In genomic region chr6:142854589-142855488, GRCh38 we compare ENCODE assay signal across 12 cellular contexts.
DNase-seq lines count a peak whose midpoint lies in the region; ATAC-seq and TF ChIP-seq lines count a peak whose summit lies in the region.
"Had no signal": no experiment of that assay in that cellular context is flagged by ENCODE, and none has a peak within 500 bp of the region (broad histone marks: within the 10 kb centered on the region; RNA-seq: fewer than 3 reads in every experiment).

No MANE protein-coding gene starts in this region.

- no peak overlapping the region for H2BK20ac ChIP-seq in IMR-90 (ENCODE audit: low read depth, low read length)

- H3K36me3 ChIP-seq in DOHH2 (ENCODE audit: control insufficient read depth, low read length) = peaks cover 3% of the 10 kb centered on the region; the same call in 1 of the 2 replicates
- H3K36me3 ChIP-seq in IMR-90 (ENCODE audit: control insufficient read depth, insufficient read depth, low read length) = no peaks in the 10 kb centered on the region; the same call in 1 of the 2 replicates
- no peaks in the 10 kb centered on the region for H3K36me3 ChIP-seq in prostate gland
- H3K36me3 ChIP-seq: MG63 had no signal

- dilution Hi-C loops in IMR-90 (cut with HindIII; ENCODE audit: low sequenced_read_pairs, unreplicated experiment) = no loop called here

- H3K9ac ChIP-seq in IMR-90 (ENCODE audit: low read depth, low read length) = no peak overlapping the region

- H2BK15ac ChIP-seq in IMR-90 (ENCODE audit: low read depth, low read length) = no peak overlapping the region

- H4K20me1 ChIP-seq in DOHH2 (ENCODE audit: control insufficient read depth, insufficient read depth, low read depth, low read length) = no peaks in the 10 kb centered on the region
- no peaks in the 10 kb centered on the region for H4K20me1 ChIP-seq in IMR-90 (ENCODE audit: insufficient read depth, low read length)

- no peak overlapping the region for H3K27ac ChIP-seq in DOHH2 (ENCODE audit: low read depth, low read length)
- no peak overlapping the region for H3K27ac ChIP-seq in IMR-90 (ENCODE audit: insufficient read depth, low read length)
- no peak overlapping the region for H3K27ac ChIP-seq in RWPE1
- H3K27ac ChIP-seq in prostate gland = no peak overlapping the region

- no peak for DNase-seq in IMR-90
- no peak for DNase-seq in activated T-helper 1 cell treated with anti-CD3 and anti-CD28 coated beads, Interleukin-12 subunit alpha, Interleukin-12 subunit beta, Interleukin-2, Interleukin-4 antibody, amounts not matched to agents 30 ng/mL and 10 ng/mL and 1 ng/mL, durations not matched to agents 14 hours and 24 hours and 36 hours (ENCODE audit: low spot score)
- no peak for DNase-seq in natural killer cell
- DNase-seq in RWPE1 (ENCODE audit: low spot score) = no peak
- DNase-seq in prostate gland (ENCODE audit: low spot score) = no peak
- no peak for DNase-seq in endothelial cell (ENCODE audit: low spot score)
- no peak for DNase-seq in NCI-H2171 (lab: John Stamatoyannopoulos, UW)
- DNase-seq: MG63, NCI-H446 treated with DMSO at 0.1 percent for 48 hours, retina, RPMI8226 had no signal

- H3K4me3 Mint-ChIP-seq in activated T-helper 1 cell treated with anti-CD3 and anti-CD28 coated beads, Interleukin-12 subunit alpha, Interleukin-12 subunit beta, Interleukin-2, Interleukin-4 antibody, amounts not matched to agents 30 ng/mL and 10 ng/mL and 1 ng/mL, durations not matched to agents 14 hours and 24 hours and 36 hours = peak overlapping the region; percentile 80
- H3K4me3 Mint-ChIP-seq in natural killer cell (peak overlapping the region; percentile 89), endothelial cell (ENCODE audit: unreplicated experiment) (no peak overlapping the region)

- POLR2A ChIA-PET in IMR-90 (lab: Charles Lee; ENCODE audit: unreplicated experiment) (no interaction called here), RWPE1 (lab: Yijun Ruan, JAX; ENCODE audit: low non-redundant PET) (no interaction called here)

- CTCF ChIA-PET in IMR-90 (lab: Yijun Ruan, JAX) (no interaction called here), RWPE1 (lab: Yijun Ruan, JAX) (no interaction called here)

- H3K9me3 ChIP-seq in DOHH2 (ENCODE audit: control insufficient read depth, insufficient read depth, low read length) = no peaks in the 10 kb centered on the region
- H3K9me3 ChIP-seq in IMR-90 (ENCODE audit: control insufficient read depth, insufficient read depth, low read length) = no peaks in the 10 kb centered on the region
- H3K9me3 ChIP-seq in prostate gland = no peaks in the 10 kb centered on the region
- H3K9me3 ChIP-seq: MG63 had no signal

- H3K18ac ChIP-seq in IMR-90 (ENCODE audit: low read depth, low read length) = no peak overlapping the region; the same call in 1 of the 2 replicates

- no peaks in the 10 kb centered on the region for H3K27me3 Mint-ChIP-seq in activated T-helper 1 cell treated with anti-CD3 and anti-CD28 coated beads, Interleukin-12 subunit alpha, Interleukin-12 subunit beta, Interleukin-2, Interleukin-4 antibody, amounts not matched to agents 30 ng/mL and 10 ng/mL and 1 ng/mL, durations not matched to agents 14 hours and 24 hours and 36 hours (ENCODE audit: insufficient read depth)
- H3K27me3 Mint-ChIP-seq in natural killer cell (ENCODE audit: low read depth in 2 of 2) = no peaks in the 10 kb centered on the region
- peaks cover 2% of the 10 kb centered on the region for H3K27me3 Mint-ChIP-seq in endothelial cell (ENCODE audit: unreplicated experiment)

- 100% methylated on average over 1 of the region's 12 CpGs; no CpG with 5 or more reads in 1 of the 2 experiments for WGBS in IMR-90 (ENCODE audit: extremely low coverage in 2 of 2, insufficient read length in 1 of 2), 2 experiments
- WGBS in prostate gland = 93% methylated on average over 12 of the region's 12 CpGs

- TF ChIP-seq POLR2A in IMR-90 (IDR thresholded peaks at IDR 0.05; ENCODE audit: low read depth, low read length) (no peak), prostate gland (IDR thresholded peaks at IDR 0.05) (no peak)

- no peak overlapping the region for H2AFZ ChIP-seq in IMR-90 (replicated peaks; ENCODE audit: low read length, poor library complexity)

- no peak overlapping the region; the same call in 1 of the 2 replicates for H3K56ac ChIP-seq in IMR-90 (ENCODE audit: extremely low read depth, insufficient read depth, low read length)

- no peak overlapping the region for H4K91ac ChIP-seq in IMR-90 (ENCODE audit: insufficient read depth, low read depth, low read length)

- H3K4me1 Mint-ChIP-seq in activated T-helper 1 cell treated with anti-CD3 and anti-CD28 coated beads, Interleukin-12 subunit alpha, Interleukin-12 subunit beta, Interleukin-2, Interleukin-4 antibody, amounts not matched to agents 30 ng/mL and 10 ng/mL and 1 ng/mL, durations not matched to agents 14 hours and 24 hours and 36 hours (ENCODE audit: low read depth) = peaks cover 92% of the 10 kb centered on the region
- H3K4me1 Mint-ChIP-seq in natural killer cell (peaks cover 55 to 58% of the 10 kb centered on the region in 2 donors), endothelial cell (ENCODE audit: unreplicated experiment) (peaks cover 26% of the 10 kb centered on the region)

- H2BK5ac ChIP-seq in IMR-90 (ENCODE audit: low read depth, low read length, poor library complexity, severe bottlenecking) = no peak overlapping the region

- ATAC-seq in IMR-90 (ENCODE audit: low read depth) = no peak
- ATAC-seq in natural killer cell = no peak

- peak overlapping the region; percentile 95 for H3K27ac Mint-ChIP-seq in activated T-helper 1 cell treated with anti-CD3 and anti-CD28 coated beads, Interleukin-12 subunit alpha, Interleukin-12 subunit beta, Interleukin-2, Interleukin-4 antibody, amounts not matched to agents 30 ng/mL and 10 ng/mL and 1 ng/mL, durations not matched to agents 14 hours and 24 hours and 36 hours
- peak overlapping the region; percentile 78 to 92 for H3K27ac Mint-ChIP-seq in natural killer cell
- H3K27ac Mint-ChIP-seq in endothelial cell (ENCODE audit: unreplicated experiment) = no peak overlapping the region

- H2BK120ac ChIP-seq in IMR-90 (ENCODE audit: low read depth, low read length) = 0 out of 2 replicates have a peak overlapping the region, but pooled peaks have one; percentile 1

- intact Hi-C loops in IMR-90 (cut with micrococcal nuclease) = no loop called here
- intact Hi-C loops in activated T-helper 1 cell treated with anti-CD3 and anti-CD28 coated beads, Interleukin-12 subunit alpha, Interleukin-12 subunit beta, Interleukin-2, Interleukin-4 antibody, amounts not matched to agents 30 ng/mL and 10 ng/mL and 1 ng/mL, durations not matched to agents 14 hours and 24 hours and 36 hours (cut with micrococcal nuclease) = loop anchor here (5.0 kb wide), 2 partner anchors 33 to 952 kb away; no protein-coding TSS in a partner anchor
- intact Hi-C loops in natural killer cell (cut with micrococcal nuclease) = loop anchor here (5.0 to 10.0 kb wide), 3 partner anchors 33 to 110 kb away; no protein-coding TSS in a partner anchor
- intact Hi-C loops in prostate gland (cut with DNase I) = no loop called here

- H3K4ac ChIP-seq in IMR-90 (ENCODE audit: low read depth, low read length) = peak overlapping the region; percentile 19; the same call in 1 of the 2 replicates

- H3K79me1 ChIP-seq in IMR-90 (ENCODE audit: low read depth in 1 of 2, low read length in 2 of 2) = peaks cover 18 to 53% of the 10 kb centered on the region in 2 experiments

- H3K14ac ChIP-seq in IMR-90 (replicated peaks; ENCODE audit: low read depth, low read length) = 0 out of 2 replicates have a peak overlapping the region, but pooled peaks have one; percentile 4

- peak overlapping the region; percentile 69; the same call in 1 of the 2 replicates for H2AK5ac ChIP-seq in IMR-90 (ENCODE audit: low read depth, low read length)

- in situ Hi-C loops in IMR-90 (cut with MboI; ENCODE audit: low sequenced_read_pairs) = no loop called here

- H3K4me3 ChIP-seq in DOHH2 (ENCODE audit: low read length) = no peak overlapping the region
- no peak overlapping the region for H3K4me3 ChIP-seq in IMR-90 (ENCODE audit: insufficient read depth, low read depth, low read length)
- no peak overlapping the region for H3K4me3 ChIP-seq in prostate gland
- H3K4me3 ChIP-seq: MG63 had no signal

- H2AK9ac ChIP-seq in IMR-90 (replicated peaks; ENCODE audit: low read depth, low read length, poor library complexity) = no peak overlapping the region

- no TSS peak for BruUV-seq in IMR-90 (replicated peaks; lab: Mats Ljungman, UMichigan)

- no peaks in the 10 kb centered on the region for H3K27me3 ChIP-seq in DOHH2 (ENCODE audit: control insufficient read depth, low read length)
- no peaks in the 10 kb centered on the region for H3K27me3 ChIP-seq in IMR-90 (ENCODE audit: control insufficient read depth, insufficient read depth, low read length)
- no peaks in the 10 kb centered on the region for H3K27me3 ChIP-seq in prostate gland (replicated peaks; ENCODE audit: insufficient read depth)
- H3K27me3 ChIP-seq: MG63 had no signal

- H3K79me2 ChIP-seq in DOHH2 (ENCODE audit: control insufficient read depth, low read length) = peaks cover 60% of the 10 kb centered on the region

- 0 out of 2 replicates have a peak overlapping the region, but pooled peaks have one; percentile 43 for H3K23ac ChIP-seq in IMR-90 (ENCODE audit: low read depth, low read length)

- no peaks in the 10 kb centered on the region for H3K9me1 ChIP-seq in IMR-90 (ENCODE audit: insufficient read depth, low read length)

- no peak overlapping the region for H4K5ac ChIP-seq in IMR-90 (ENCODE audit: low read depth, low read length)

- H3K9me2 ChIP-seq in DOHH2 (replicated peaks; ENCODE audit: control insufficient read depth, low read length) = no peaks in the 10 kb centered on the region

- TF ChIP-seq CTCF in DOHH2 (IDR thresholded peaks at IDR 0.05; ENCODE audit: low read depth, low read length, poor library complexity, severe bottlenecking) (no peak), IMR-90 (conservative IDR thresholded peaks at IDR 0.05; ENCODE audit: low read depth, low read length) (no peak), natural killer cell (IDR thresholded peaks at IDR 0.05) (no peak), RWPE1 (conservative IDR thresholded peaks at IDR 0.05; ENCODE audit: low read depth) (no peak), prostate gland (IDR thresholded peaks at IDR 0.05) (no peak), endothelial cell (IDR thresholded peaks at IDR 0.05; ENCODE audit: unreplicated experiment) (no peak)

- no peaks in the 10 kb centered on the region for H3K9me3 Mint-ChIP-seq in activated T-helper 1 cell treated with anti-CD3 and anti-CD28 coated beads, Interleukin-12 subunit alpha, Interleukin-12 subunit beta, Interleukin-2, Interleukin-4 antibody, amounts not matched to agents 30 ng/mL and 10 ng/mL and 1 ng/mL, durations not matched to agents 14 hours and 24 hours and 36 hours
- no peaks in the 10 kb centered on the region for H3K9me3 Mint-ChIP-seq in natural killer cell
- H3K9me3 Mint-ChIP-seq in endothelial cell (ENCODE audit: unreplicated experiment) = no peaks in the 10 kb centered on the region

- H4K8ac ChIP-seq in IMR-90 (ENCODE audit: low read depth in 2 of 2, low read length in 2 of 2) = no peak overlapping the region

- TF ChIP-seq RAD21 in IMR-90 (IDR thresholded peaks at IDR 0.05; ENCODE audit: low read length) = no peak

- H3K36me3 Mint-ChIP-seq in activated T-helper 1 cell treated with anti-CD3 and anti-CD28 coated beads, Interleukin-12 subunit alpha, Interleukin-12 subunit beta, Interleukin-2, Interleukin-4 antibody, amounts not matched to agents 30 ng/mL and 10 ng/mL and 1 ng/mL, durations not matched to agents 14 hours and 24 hours and 36 hours (ENCODE audit: low read depth) = peaks cover 22% of the 10 kb centered on the region
- H3K36me3 Mint-ChIP-seq in natural killer cell = no peaks in the 10 kb centered on the region
- H3K36me3 Mint-ChIP-seq in endothelial cell (ENCODE audit: low read depth, unreplicated experiment) = no peaks in the 10 kb centered on the region

- peaks cover 4% of the 10 kb centered on the region; the same call in 1 of the 2 replicates for H3F3A ChIP-seq in DOHH2 (ENCODE audit: control insufficient read depth, insufficient read depth)

- H3K4me1 ChIP-seq in DOHH2 (ENCODE audit: control insufficient read depth, low read length) (peaks cover 91% of the 10 kb centered on the region), IMR-90 (ENCODE audit: control insufficient read depth, insufficient read depth, low read length) (peaks cover 8% of the 10 kb centered on the region), prostate gland (replicated peaks) (no peaks in the 10 kb centered on the region)

- 0 out of 2 replicates have a peak overlapping the region, but pooled peaks have one; percentile 15 for H3K4me2 ChIP-seq in DOHH2 (ENCODE audit: low read length)
- H3K4me2 ChIP-seq in IMR-90 (ENCODE audit: low read depth, low read length) = no peak overlapping the region

Comparison
In these comparisons a context has a peak if more than half of its experiments do, and no peak if none do; other contexts are left out.
1. intact Hi-C loops: an anchor here in activated T-helper 1 cell treated with anti-CD3 and anti-CD28 coated beads, Interleukin-12 subunit alpha, Interleukin-12 subunit beta, Interleukin-2, Interleukin-4 antibody, amounts not matched to agents 30 ng/mL and 10 ng/mL and 1 ng/mL, durations not matched to agents 14 hours and 24 hours and 36 hours (5.0 kb wide) and natural killer cell (5.0 to 10.0 kb wide); none called in IMR-90 and prostate gland.